In the genomic region with DNA sequence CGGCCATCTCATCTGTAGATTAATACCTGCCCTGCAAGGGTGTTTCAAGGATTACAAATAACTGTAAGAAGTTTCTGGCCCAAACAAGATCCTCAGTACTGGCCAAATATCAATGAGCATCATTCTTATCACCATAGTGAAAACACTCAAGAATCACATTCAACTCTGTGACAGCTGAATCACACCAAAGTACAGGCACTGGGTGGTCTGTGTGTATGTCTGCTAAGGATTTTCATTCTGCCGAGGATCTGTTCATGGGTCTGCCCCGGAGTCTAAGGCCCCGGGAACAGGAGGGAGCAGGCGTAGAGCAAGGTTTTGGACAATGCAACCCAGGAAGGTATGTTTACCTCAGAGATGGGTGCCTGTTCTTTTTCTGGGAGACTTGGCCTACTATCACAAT, we compare ENCODE assay signal across 1 cellular context.
TF ChIP-seq lines count a peak whose summit lies in the region.

No MANE protein-coding gene starts in this region.

TF ChIP-seq in IMR-90, 13 proteins besides CTCF, POLR2A, EP300 and RAD21 (continued from another document):
- TF ChIP-seq MXI1 (IDR thresholded peaks at IDR 0.05; ENCODE audit: borderline replicate concordance, low read depth, low read length) (no peak), RFX5 (IDR thresholded peaks at IDR 0.05; ENCODE audit: low read depth, low read length) (no peak), FOS (IDR thresholded peaks at IDR 0.05; ENCODE audit: low read depth, low read length) (no peak), NFE2L2 (IDR thresholded peaks at IDR 0.05; ENCODE audit: low read depth, low read length) (no peak), CHD1 (IDR thresholded peaks at IDR 0.05; ENCODE audit: low read depth, low read length) (no peak)
- TF ChIP-seq, protein P1, sequence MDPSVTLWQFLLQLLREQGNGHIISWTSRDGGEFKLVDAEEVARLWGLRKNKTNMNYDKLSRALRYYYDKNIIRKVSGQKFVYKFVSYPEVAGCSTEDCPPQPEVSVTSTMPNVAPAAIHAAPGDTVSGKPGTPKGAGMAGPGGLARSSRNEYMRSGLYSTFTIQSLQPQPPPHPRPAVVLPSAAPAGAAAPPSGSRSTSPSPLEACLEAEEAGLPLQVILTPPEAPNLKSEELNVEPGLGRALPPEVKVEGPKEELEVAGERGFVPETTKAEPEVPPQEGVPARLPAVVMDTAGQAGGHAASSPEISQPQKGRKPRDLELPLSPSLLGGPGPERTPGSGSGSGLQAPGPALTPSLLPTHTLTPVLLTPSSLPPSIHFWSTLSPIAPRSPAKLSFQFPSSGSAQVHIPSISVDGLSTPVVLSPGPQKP (IDR thresholded peaks at IDR 0.05; ENCODE audit: borderline replicate concordance, low read depth, low read length): no peak
- TF ChIP-seq, protein P2, sequence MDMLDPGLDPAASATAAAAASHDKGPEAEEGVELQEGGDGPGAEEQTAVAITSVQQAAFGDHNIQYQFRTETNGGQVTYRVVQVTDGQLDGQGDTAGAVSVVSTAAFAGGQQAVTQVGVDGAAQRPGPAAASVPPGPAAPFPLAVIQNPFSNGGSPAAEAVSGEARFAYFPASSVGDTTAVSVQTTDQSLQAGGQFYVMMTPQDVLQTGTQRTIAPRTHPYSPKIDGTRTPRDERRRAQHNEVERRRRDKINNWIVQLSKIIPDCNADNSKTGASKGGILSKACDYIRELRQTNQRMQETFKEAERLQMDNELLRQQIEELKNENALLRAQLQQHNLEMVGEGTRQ (IDR thresholded peaks at IDR 0.05; ENCODE audit: low read depth, low read length): no peak
